In genomic region chr3:188362405-188362831, GRCh38 we compare ENCODE assay signal across 9 cellular contexts.
DNase-seq lines count a peak whose midpoint lies in the region; ATAC-seq and TF ChIP-seq lines count a peak whose summit lies in the region.
"Had no signal": no experiment of that assay in that cellular context is flagged by ENCODE, and none has a peak within 500 bp of the region (broad histone marks: within the 10 kb centered on the region; RNA-seq: fewer than 3 reads in every experiment).

No MANE protein-coding gene starts in this region.

- no peaks in the 10 kb centered on the region for H3K27me3 Mint-ChIP-seq in CD8-positive, alpha-beta memory T cell
- H3K27me3 Mint-ChIP-seq in dendritic cell treated with granulocyte-macrophage colony-stimulating factor and Interleukin-4, amounts not matched to agents 40 ng/mL and 50 ng/mL, for 4 days: no peaks in the 10 kb centered on the region
- H3K27me3 Mint-ChIP-seq in neural progenitor cell (ENCODE audit: insufficient read depth, low read depth): peaks cover 3% of the 10 kb centered on the region

- DNase-seq in CD8-positive, alpha-beta memory T cell: peak in 2 of 5 donors; percentile 27 to 45
- peak; percentile 18 for DNase-seq in MG63
- no peak for DNase-seq in neural progenitor cell (ENCODE audit: low spot score)
- no peak for DNase-seq in Karpas-422
- no peak for DNase-seq in NCI-H1105 treated with DMSO at 0.1 percent for 48 hours (lab: John Stamatoyannopoulos, UW)
- DNase-seq: activated T-cell treated with anti-CD3 and anti-CD28 coated beads, Interleukin-2, amount 50 U/mL, for 4 hours had no signal

- no peak for ATAC-seq in GM19455 (IDR thresholded peaks at IDR 0.05; ENCODE audit: unreplicated experiment)
- no peak for ATAC-seq in GM21786 (IDR thresholded peaks at IDR 0.05; ENCODE audit: unreplicated experiment)

- no peak for TF ChIP-seq CTCF in neural progenitor cell (IDR thresholded peaks at IDR 0.05)

- no peak overlapping the region for H3K27ac ChIP-seq in CD8-positive, alpha-beta memory T cell (ENCODE audit: low read depth, low read length)
- H3K27ac ChIP-seq in neural progenitor cell (no peak overlapping the region), Karpas-422 (ENCODE audit: low read length) (no peak overlapping the region)

- intact Hi-C loops in dendritic cell treated with granulocyte-macrophage colony-stimulating factor and Interleukin-4, amounts not matched to agents 40 ng/mL and 50 ng/mL, for 4 days (cut with micrococcal nuclease): no loop called here

- no peak overlapping the region for H3K9ac ChIP-seq in neural progenitor cell
- H3K9ac ChIP-seq in Karpas-422 (ENCODE audit: low read length): no peak overlapping the region

- H3F3A ChIP-seq in neural progenitor cell (ENCODE audit: low read depth): no peaks in the 10 kb centered on the region

- H3K4me1 Mint-ChIP-seq in CD8-positive, alpha-beta memory T cell: peaks cover 51 to 57% (median 53%) of the 10 kb centered on the region in 3 donors
- peaks cover 51% of the 10 kb centered on the region for H3K4me1 Mint-ChIP-seq in dendritic cell treated with granulocyte-macrophage colony-stimulating factor and Interleukin-4, amounts not matched to agents 40 ng/mL and 50 ng/mL, for 4 days (ENCODE audit: low read depth)
- peaks cover 40% of the 10 kb centered on the region for H3K4me1 Mint-ChIP-seq in neural progenitor cell

- H3K9me3 Mint-ChIP-seq in CD8-positive, alpha-beta memory T cell: no peaks in the 10 kb centered on the region
- no peaks in the 10 kb centered on the region for H3K9me3 Mint-ChIP-seq in dendritic cell treated with granulocyte-macrophage colony-stimulating factor and Interleukin-4, amounts not matched to agents 40 ng/mL and 50 ng/mL, for 4 days
- no peaks in the 10 kb centered on the region for H3K9me3 Mint-ChIP-seq in neural progenitor cell
- H3K9me3 Mint-ChIP-seq: activated T-cell treated with anti-CD3 and anti-CD28 coated beads, Interleukin-2, amount 50 U/mL, for 4 hours had no signal

- no peaks in the 10 kb centered on the region for H3K9me3 ChIP-seq in CD8-positive, alpha-beta memory T cell (ENCODE audit: low read length)
- H3K9me3 ChIP-seq in MG63 (no peaks in the 10 kb centered on the region), neural progenitor cell (ENCODE audit: low read depth) (no peaks in the 10 kb centered on the region), Karpas-422 (ENCODE audit: low read length) (no peaks in the 10 kb centered on the region)

- H3K4me3 Mint-ChIP-seq in CD8-positive, alpha-beta memory T cell: peak overlapping the region; percentile 8 to 84 (median 69)
- no peak overlapping the region for H3K4me3 Mint-ChIP-seq in dendritic cell treated with granulocyte-macrophage colony-stimulating factor and Interleukin-4, amounts not matched to agents 40 ng/mL and 50 ng/mL, for 4 days
- no peak overlapping the region for H3K4me3 Mint-ChIP-seq in neural progenitor cell

- H3K36me3 ChIP-seq in CD8-positive, alpha-beta memory T cell (ENCODE audit: insufficient read depth, low read length): no peaks in the 10 kb centered on the region
- H3K36me3 ChIP-seq in MG63 (no peaks in the 10 kb centered on the region), neural progenitor cell (no peaks in the 10 kb centered on the region), Karpas-422 (ENCODE audit: insufficient read depth, low read length) (no peaks in the 10 kb centered on the region)

- H3K9me2 ChIP-seq in Karpas-422 (replicated peaks; ENCODE audit: insufficient read depth, low read length): no peaks in the 10 kb centered on the region

- peak overlapping the region; percentile 23 to 90 (median 82) for H3K27ac Mint-ChIP-seq in CD8-positive, alpha-beta memory T cell
- peak overlapping the region; percentile 1 for H3K27ac Mint-ChIP-seq in dendritic cell treated with granulocyte-macrophage colony-stimulating factor and Interleukin-4, amounts not matched to agents 40 ng/mL and 50 ng/mL, for 4 days
- H3K27ac Mint-ChIP-seq in neural progenitor cell: peak overlapping the region; percentile 13

- POLR2A ChIA-PET in CD8-positive, alpha-beta memory T cell (lab: Charles Lee): no interaction called here

- H3K79me2 ChIP-seq in neural progenitor cell (ENCODE audit: low read depth) (no peaks in the 10 kb centered on the region), Karpas-422 (ENCODE audit: low read length) (no peaks in the 10 kb centered on the region)

- H3K4me1 ChIP-seq in CD8-positive, alpha-beta memory T cell (ENCODE audit: insufficient read depth, low read length): peaks cover 40% of the 10 kb centered on the region
- H3K4me1 ChIP-seq in neural progenitor cell: peaks cover 8% of the 10 kb centered on the region
- peaks cover 28% of the 10 kb centered on the region for H3K4me1 ChIP-seq in Karpas-422 (ENCODE audit: low read length)

- H3K4me3 ChIP-seq in CD8-positive, alpha-beta memory T cell (ENCODE audit: low read length): no peak overlapping the region
- H3K4me3 ChIP-seq in MG63 (no peak overlapping the region), neural progenitor cell (no peak overlapping the region), Karpas-422 (ENCODE audit: low read length) (no peak overlapping the region)

- no peaks in the 10 kb centered on the region for H4K20me1 ChIP-seq in neural progenitor cell (ENCODE audit: low read depth)
- H4K20me1 ChIP-seq in Karpas-422 (ENCODE audit: insufficient read depth, low read depth, low read length): peaks cover 5% of the 10 kb centered on the region; the same call in 1 of the 2 replicates

- CTCF ChIA-PET in CD8-positive, alpha-beta memory T cell (lab: Charles Lee): interaction anchor here (6.0 kb wide), 1 partner anchor 622 kb away, joined by 28 read pairs; no protein-coding TSS in a partner anchor

- H3K4me2 ChIP-seq in neural progenitor cell: no peak overlapping the region
- H3K4me2 ChIP-seq in Karpas-422 (ENCODE audit: low read depth, low read length, poor library complexity, severe bottlenecking): no peak overlapping the region

- H3K36me3 Mint-ChIP-seq in CD8-positive, alpha-beta memory T cell: peaks cover 0 to 3% (median 0%) of the 10 kb centered on the region in 3 donors
- peaks cover 38% of the 10 kb centered on the region for H3K36me3 Mint-ChIP-seq in dendritic cell treated with granulocyte-macrophage colony-stimulating factor and Interleukin-4, amounts not matched to agents 40 ng/mL and 50 ng/mL, for 4 days (ENCODE audit: low read depth)
- H3K36me3 Mint-ChIP-seq in neural progenitor cell: peaks cover 7% of the 10 kb centered on the region

- H3K27me3 ChIP-seq in CD8-positive, alpha-beta memory T cell (ENCODE audit: insufficient read depth, low read length, poor library complexity, severe bottlenecking): no peaks in the 10 kb centered on the region
- no peaks in the 10 kb centered on the region for H3K27me3 ChIP-seq in MG63
- H3K27me3 ChIP-seq in neural progenitor cell: no peaks in the 10 kb centered on the region
- no peaks in the 10 kb centered on the region for H3K27me3 ChIP-seq in Karpas-422 (ENCODE audit: low read length)

- H2AFZ ChIP-seq in neural progenitor cell (replicated peaks) (no peak overlapping the region), Karpas-422 (ENCODE audit: low read length) (no peak overlapping the region)

Comparison
In these comparisons a context has a peak if more than half of its experiments do, and no peak if none do; other contexts are left out.
1. H3K27ac Mint-ChIP-seq: peak in every context shown above with its lines; median percentile 82 in CD8-positive, alpha-beta memory T cell; 13 in neural progenitor cell; 1 in dendritic cell treated with granulocyte-macrophage colony-stimulating factor and Interleukin-4, amounts not matched to agents 40 ng/mL and 50 ng/mL, for 4 days.
2. H3K4me3 Mint-ChIP-seq: peak in CD8-positive, alpha-beta memory T cell (7 of 7); none in dendritic cell treated with granulocyte-macrophage colony-stimulating factor and Interleukin-4, amounts not matched to agents 40 ng/mL and 50 ng/mL, for 4 days (single experiment) and neural progenitor cell (single experiment).